1 cellular context compared by ENCODE assay signal in the genomic region with DNA sequence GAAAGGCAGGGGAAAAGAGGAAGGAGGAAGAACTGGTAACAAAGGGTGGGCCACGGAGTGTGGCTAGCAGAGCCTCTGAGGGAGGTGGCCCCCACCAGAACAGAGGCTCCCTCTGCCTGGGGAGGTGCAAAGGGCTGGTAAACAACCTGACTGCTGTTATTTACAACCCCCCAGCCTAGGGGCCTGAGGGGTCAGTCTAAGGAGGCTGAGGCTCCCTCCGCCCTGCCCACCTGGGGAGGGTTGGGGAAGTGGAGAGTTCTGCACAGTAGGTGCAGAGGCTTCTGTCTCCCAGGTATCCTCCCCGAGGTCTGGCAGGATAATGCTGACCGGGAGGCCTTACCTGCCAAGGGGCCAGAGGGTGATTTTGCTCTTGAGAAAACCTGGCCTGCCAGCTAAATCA.
A peak's percentile ranks its signal among the peaks of the same experiment; 100 is the strongest.
TF ChIP-seq lines count a peak whose summit lies in the region.

No MANE protein-coding gene starts in this region.

TF ChIP-seq in WTC11, 78 proteins besides CTCF, POLR2A, EP300 and RAD21 (continued from another document):
- TF ChIP-seq PREB (CRISPR knock-in tag; IDR thresholded peaks at IDR 0.05; ENCODE audit: borderline replicate concordance) = no peak
- peak; percentile 50; the same call in 1 of the 2 replicates for TF ChIP-seq ZNF423 (CRISPR knock-in tag; IDR thresholded peaks at IDR 0.05)
- TF ChIP-seq TP53 (CRISPR knock-in tag; IDR thresholded peaks at IDR 0.05) = no peak
- TF ChIP-seq SP1 (CRISPR knock-in tag; conservative IDR thresholded peaks at IDR 0.05) = no peak
- TF ChIP-seq ZNF317 (CRISPR knock-in tag; IDR thresholded peaks at IDR 0.05; ENCODE audit: borderline replicate concordance, low read depth) = no peak
- TF ChIP-seq CREM (CRISPR knock-in tag; IDR thresholded peaks at IDR 0.05) = no peak
TF ChIP-seq in WTC11: peak in this region for 1.
